2 cellular contexts compared by ENCODE assay signal in the genomic region with DNA sequence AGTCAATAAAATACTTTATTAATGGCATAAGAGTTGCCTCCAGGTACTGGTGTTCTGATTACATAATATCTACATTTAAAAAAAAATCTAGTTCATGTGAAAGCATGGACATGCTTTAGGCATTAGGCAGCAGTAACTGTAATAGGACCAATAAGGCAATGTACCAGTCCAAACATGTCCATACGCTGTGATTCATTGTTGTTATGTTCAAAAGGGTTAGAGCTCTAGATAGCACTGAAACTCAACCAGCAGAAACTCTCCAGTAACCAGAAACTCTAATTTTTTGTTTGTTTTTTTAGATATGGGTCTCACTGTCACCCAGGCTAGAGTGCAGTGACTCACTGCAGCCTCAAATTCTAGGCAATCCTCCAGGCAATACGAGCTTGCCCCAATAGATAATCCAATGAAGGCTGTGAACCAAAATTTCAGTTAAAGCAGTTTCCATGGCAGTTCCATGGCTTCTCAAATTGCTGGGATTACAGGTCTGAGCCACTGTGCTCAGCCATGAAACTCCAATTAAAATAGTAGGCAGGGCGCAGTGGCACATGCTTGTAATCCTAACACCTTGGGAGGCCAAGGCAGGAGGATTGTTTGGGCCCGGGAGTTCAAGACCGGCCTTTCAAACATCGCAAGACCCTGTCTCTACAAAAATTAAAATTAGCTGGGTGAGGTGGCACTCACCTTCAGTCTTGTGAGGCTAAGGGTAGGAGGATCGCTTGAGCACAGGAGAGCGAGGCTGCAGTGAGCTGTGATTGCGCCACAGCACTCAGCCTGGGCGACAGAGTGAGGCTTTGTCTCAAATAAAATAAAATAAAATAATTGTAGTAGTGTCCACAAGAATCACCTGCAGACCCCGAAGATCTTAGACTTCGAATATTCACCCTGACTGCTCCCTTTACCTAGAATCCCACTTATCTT.
A peak's percentile ranks its signal among the peaks of the same experiment; 100 is the strongest.
TF ChIP-seq lines count a peak whose summit lies in the region.

No MANE protein-coding gene starts in this region.

TF ChIP-seq in A549, 52 proteins besides CTCF, POLR2A, EP300 and RAD21:
- TF ChIP-seq CEBPB (IDR thresholded peaks at IDR 0.05) (peak in 1 of 2 experiments; percentile 40; a peak in 2 of 4 replicates), EHMT2 (IDR thresholded peaks at IDR 0.05; ENCODE audit: low read depth) (no peak), SMC3 (IDR thresholded peaks at IDR 0.05) (no peak), EHF (CRISPR knock-in tag; IDR thresholded peaks at IDR 0.05) (no peak), JUNB (IDR thresholded peaks at IDR 0.05) (0 out of 2 replicates have a peak, but pooled peaks have one; percentile 25)

TF ChIP-seq in HepG2, 621 proteins besides CTCF, POLR2A, EP300 and RAD21:
- TF ChIP-seq HNRNPK (IDR thresholded peaks at IDR 0.05; ENCODE audit: low read depth, low read length, poor library complexity, severe bottlenecking) (no peak), ZNF883 (CRISPR knock-in tag; IDR thresholded peaks at IDR 0.05; ENCODE audit: not compliant biosample characterization) (no peak), ERF (CRISPR knock-in tag; IDR thresholded peaks at IDR 0.05) (no peak), FOXJ3 (CRISPR knock-in tag; IDR thresholded peaks at IDR 0.05; ENCODE audit: borderline replicate concordance) (no peak), ZFP36L1 (CRISPR knock-in tag; IDR thresholded peaks at IDR 0.05) (no peak), ESRRA (CRISPR knock-in tag; IDR thresholded peaks at IDR 0.05; ENCODE audit: low read depth) (no peak), ZNF546 (CRISPR knock-in tag; conservative IDR thresholded peaks at IDR 0.05) (no peak), ZNF570 (CRISPR knock-in tag; IDR thresholded peaks at IDR 0.05; ENCODE audit: borderline replicate concordance) (no peak), CHD4 (IDR thresholded peaks at IDR 0.05; ENCODE audit: borderline replicate concordance, low read length) (no peak), NFKB2 (CRISPR knock-in tag; IDR thresholded peaks at IDR 0.05; ENCODE audit: borderline replicate concordance) (no peak), ZNF563 (CRISPR knock-in tag; IDR thresholded peaks at IDR 0.05) (no peak), CEBPB (IDR thresholded peaks at IDR 0.05; ENCODE audit: borderline replicate concordance, low read depth, low read length) (peak; percentile 53; the same call in 1 of the 2 replicates), ZNF674 (CRISPR knock-in tag; IDR thresholded peaks at IDR 0.05; ENCODE audit: low read depth) (no peak), CENPT (CRISPR knock-in tag; IDR thresholded peaks at IDR 0.05; ENCODE audit: low read depth) (no peak), ATF7 (IDR thresholded peaks at IDR 0.05) (no peak), ATF7 (CRISPR knock-in tag; IDR thresholded peaks at IDR 0.05) (no peak), TBX2 (CRISPR knock-in tag; IDR thresholded peaks at IDR 0.05; ENCODE audit: borderline replicate concordance) (no peak), BHLHE40 (IDR thresholded peaks at IDR 0.05; ENCODE audit: low read length) (no peak), ZNF253 (CRISPR knock-in tag; IDR thresholded peaks at IDR 0.05; ENCODE audit: borderline replicate concordance) (no peak), MATR3 (CRISPR knock-in tag; IDR thresholded peaks at IDR 0.05) (no peak), RXRA (CRISPR knock-in tag; IDR thresholded peaks at IDR 0.05) (no peak), RBM22 (optimal IDR thresholded peaks at IDR 0.05; ENCODE audit: low read length) (no peak), ZNF558 (CRISPR knock-in tag; IDR thresholded peaks at IDR 0.05; ENCODE audit: borderline replicate concordance) (no peak), ARHGAP35 (CRISPR knock-in tag; IDR thresholded peaks at IDR 0.05; ENCODE audit: borderline replicate concordance) (no peak), ZNF616 (CRISPR knock-in tag; IDR thresholded peaks at IDR 0.05; ENCODE audit: low read depth) (no peak), TOE1 (CRISPR knock-in tag; IDR thresholded peaks at IDR 0.05) (no peak), FOSL2 (CRISPR knock-in tag; IDR thresholded peaks at IDR 0.05) (peak; percentile 46; the same call in 1 of the 2 replicates), PAF1 (CRISPR knock-in tag; IDR thresholded peaks at IDR 0.05) (no peak), SKI (IDR thresholded peaks at IDR 0.05; ENCODE audit: partially characterized antibody) (no peak), ZNF768 (CRISPR knock-in tag; IDR thresholded peaks at IDR 0.05) (peak; percentile 83), ZNF432 (CRISPR knock-in tag; IDR thresholded peaks at IDR 0.05; ENCODE audit: borderline replicate concordance) (no peak), NFIC (IDR thresholded peaks at IDR 0.05; ENCODE audit: low read length) (no peak), PHF20 (CRISPR knock-in tag; IDR thresholded peaks at IDR 0.05) (no peak)
- TF ChIP-seq, protein P1, sequence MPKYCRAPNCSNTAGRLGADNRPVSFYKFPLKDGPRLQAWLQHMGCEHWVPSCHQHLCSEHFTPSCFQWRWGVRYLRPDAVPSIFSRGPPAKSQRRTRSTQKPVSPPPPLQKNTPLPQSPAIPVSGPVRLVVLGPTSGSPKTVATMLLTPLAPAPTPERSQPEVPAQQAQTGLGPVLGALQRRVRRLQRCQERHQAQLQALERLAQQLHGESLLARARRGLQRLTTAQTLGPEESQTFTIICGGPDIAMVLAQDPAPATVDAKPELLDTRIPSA (CRISPR knock-in tag; IDR thresholded peaks at IDR 0.05; ENCODE audit: borderline replicate concordance) = no peak
- TF ChIP-seq, protein P2, sequence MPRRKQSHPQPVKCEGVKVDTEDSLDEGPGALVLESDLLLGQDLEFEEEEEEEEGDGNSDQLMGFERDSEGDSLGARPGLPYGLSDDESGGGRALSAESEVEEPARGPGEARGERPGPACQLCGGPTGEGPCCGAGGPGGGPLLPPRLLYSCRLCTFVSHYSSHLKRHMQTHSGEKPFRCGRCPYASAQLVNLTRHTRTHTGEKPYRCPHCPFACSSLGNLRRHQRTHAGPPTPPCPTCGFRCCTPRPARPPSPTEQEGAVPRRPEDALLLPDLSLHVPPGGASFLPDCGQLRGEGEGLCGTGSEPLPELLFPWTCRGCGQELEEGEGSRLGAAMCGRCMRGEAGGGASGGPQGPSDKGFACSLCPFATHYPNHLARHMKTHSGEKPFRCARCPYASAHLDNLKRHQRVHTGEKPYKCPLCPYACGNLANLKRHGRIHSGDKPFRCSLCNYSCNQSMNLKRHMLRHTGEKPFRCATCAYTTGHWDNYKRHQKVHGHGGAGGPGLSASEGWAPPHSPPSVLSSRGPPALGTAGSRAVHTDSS (CRISPR knock-in tag; conservative IDR thresholded peaks at IDR 0.05) = no peak
- TF ChIP-seq, protein P3, sequence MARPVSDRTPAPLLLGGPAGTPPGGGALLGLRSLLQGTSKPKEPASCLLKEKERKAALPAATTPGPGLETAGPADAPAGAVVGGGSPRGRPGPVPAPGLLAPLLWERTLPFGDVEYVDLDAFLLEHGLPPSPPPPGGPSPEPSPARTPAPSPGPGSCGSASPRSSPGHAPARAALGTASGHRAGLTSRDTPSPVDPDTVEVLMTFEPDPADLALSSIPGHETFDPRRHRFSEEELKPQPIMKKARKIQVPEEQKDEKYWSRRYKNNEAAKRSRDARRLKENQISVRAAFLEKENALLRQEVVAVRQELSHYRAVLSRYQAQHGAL (CRISPR knock-in tag; IDR thresholded peaks at IDR 0.05; ENCODE audit: not compliant biosample characterization) = no peak
- TF ChIP-seq, protein P4, sequence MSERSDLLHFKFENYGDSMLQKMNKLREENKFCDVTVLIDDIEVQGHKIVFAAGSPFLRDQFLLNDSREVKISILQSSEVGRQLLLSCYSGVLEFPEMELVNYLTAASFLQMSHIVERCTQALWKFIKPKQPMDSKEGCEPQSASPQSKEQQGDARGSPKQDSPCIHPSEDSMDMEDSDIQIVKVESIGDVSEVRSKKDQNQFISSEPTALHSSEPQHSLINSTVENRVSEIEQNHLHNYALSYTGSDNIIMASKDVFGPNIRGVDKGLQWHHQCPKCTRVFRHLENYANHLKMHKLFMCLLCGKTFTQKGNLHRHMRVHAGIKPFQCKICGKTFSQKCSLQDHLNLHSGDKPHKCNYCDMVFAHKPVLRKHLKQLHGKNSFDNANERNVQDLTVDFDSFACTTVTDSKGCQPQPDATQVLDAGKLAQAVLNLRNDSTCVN (CRISPR knock-in tag; IDR thresholded peaks at IDR 0.05; ENCODE audit: borderline replicate concordance) = peak; percentile 95
- TF ChIP-seq, protein P5, sequence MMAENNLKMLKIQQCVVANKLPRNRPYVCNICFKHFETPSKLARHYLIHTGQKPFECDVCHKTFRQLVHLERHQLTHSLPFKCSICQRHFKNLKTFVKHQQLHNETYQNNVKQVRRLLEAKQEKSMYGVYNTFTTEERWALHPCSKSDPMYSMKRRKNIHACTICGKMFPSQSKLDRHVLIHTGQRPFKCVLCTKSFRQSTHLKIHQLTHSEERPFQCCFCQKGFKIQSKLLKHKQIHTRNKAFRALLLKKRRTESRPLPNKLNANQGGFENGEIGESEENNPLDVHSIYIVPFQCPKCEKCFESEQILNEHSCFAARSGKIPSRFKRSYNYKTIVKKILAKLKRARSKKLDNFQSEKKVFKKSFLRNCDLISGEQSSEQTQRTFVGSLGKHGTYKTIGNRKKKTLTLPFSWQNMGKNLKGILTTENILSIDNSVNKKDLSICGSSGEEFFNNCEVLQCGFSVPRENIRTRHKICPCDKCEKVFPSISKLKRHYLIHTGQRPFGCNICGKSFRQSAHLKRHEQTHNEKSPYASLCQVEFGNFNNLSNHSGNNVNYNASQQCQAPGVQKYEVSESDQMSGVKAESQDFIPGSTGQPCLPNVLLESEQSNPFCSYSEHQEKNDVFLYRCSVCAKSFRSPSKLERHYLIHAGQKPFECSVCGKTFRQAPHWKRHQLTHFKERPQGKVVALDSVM (CRISPR knock-in tag; IDR thresholded peaks at IDR 0.05) = peak; percentile 75; the same call in 1 of the 2 replicates
- TF ChIP-seq, protein P6, sequence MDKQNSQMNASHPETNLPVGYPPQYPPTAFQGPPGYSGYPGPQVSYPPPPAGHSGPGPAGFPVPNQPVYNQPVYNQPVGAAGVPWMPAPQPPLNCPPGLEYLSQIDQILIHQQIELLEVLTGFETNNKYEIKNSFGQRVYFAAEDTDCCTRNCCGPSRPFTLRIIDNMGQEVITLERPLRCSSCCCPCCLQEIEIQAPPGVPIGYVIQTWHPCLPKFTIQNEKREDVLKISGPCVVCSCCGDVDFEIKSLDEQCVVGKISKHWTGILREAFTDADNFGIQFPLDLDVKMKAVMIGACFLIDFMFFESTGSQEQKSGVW (CRISPR knock-in tag; IDR thresholded peaks at IDR 0.05; ENCODE audit: borderline replicate concordance) = no peak
- TF ChIP-seq, protein P7, sequence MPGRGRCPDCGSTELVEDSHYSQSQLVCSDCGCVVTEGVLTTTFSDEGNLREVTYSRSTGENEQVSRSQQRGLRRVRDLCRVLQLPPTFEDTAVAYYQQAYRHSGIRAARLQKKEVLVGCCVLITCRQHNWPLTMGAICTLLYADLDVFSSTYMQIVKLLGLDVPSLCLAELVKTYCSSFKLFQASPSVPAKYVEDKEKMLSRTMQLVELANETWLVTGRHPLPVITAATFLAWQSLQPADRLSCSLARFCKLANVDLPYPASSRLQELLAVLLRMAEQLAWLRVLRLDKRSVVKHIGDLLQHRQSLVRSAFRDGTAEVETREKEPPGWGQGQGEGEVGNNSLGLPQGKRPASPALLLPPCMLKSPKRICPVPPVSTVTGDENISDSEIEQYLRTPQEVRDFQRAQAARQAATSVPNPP (CRISPR knock-in tag; IDR thresholded peaks at IDR 0.05) = no peak
- TF ChIP-seq, protein P8, sequence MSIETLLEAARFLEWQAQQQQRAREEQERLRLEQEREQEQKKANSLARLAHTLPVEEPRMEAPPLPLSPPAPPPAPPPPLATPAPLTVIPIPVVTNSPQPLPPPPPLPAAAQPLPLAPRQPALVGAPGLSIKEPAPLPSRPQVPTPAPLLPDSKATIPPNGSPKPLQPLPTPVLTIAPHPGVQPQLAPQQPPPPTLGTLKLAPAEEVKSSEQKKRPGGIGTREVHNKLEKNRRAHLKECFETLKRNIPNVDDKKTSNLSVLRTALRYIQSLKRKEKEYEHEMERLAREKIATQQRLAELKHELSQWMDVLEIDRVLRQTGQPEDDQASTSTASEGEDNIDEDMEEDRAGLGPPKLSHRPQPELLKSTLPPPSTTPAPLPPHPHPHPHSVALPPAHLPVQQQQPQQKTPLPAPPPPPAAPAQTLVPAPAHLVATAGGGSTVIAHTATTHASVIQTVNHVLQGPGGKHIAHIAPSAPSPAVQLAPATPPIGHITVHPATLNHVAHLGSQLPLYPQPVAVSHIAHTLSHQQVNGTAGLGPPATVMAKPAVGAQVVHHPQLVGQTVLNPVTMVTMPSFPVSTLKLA (IDR thresholded peaks at IDR 0.05) = no peak
- TF ChIP-seq, protein P9, sequence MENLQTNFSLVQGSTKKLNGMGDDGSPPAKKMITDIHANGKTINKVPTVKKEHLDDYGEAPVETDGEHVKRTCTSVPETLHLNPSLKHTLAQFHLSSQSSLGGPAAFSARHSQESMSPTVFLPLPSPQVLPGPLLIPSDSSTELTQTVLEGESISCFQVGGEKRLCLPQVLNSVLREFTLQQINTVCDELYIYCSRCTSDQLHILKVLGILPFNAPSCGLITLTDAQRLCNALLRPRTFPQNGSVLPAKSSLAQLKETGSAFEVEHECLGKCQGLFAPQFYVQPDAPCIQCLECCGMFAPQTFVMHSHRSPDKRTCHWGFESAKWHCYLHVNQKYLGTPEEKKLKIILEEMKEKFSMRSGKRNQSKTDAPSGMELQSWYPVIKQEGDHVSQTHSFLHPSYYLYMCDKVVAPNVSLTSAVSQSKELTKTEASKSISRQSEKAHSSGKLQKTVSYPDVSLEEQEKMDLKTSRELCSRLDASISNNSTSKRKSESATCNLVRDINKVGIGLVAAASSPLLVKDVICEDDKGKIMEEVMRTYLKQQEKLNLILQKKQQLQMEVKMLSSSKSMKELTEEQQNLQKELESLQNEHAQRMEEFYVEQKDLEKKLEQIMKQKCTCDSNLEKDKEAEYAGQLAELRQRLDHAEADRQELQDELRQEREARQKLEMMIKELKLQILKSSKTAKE (CRISPR knock-in tag; IDR thresholded peaks at IDR 0.05; ENCODE audit: borderline replicate concordance) = no peak
- TF ChIP-seq, protein P10, sequence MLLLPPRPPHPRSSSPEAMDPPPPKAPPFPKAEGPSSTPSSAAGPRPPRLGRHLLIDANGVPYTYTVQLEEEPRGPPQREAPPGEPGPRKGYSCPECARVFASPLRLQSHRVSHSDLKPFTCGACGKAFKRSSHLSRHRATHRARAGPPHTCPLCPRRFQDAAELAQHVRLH (CRISPR knock-in tag; IDR thresholded peaks at IDR 0.05; ENCODE audit: borderline replicate concordance, low read depth) = no peak
- TF ChIP-seq, protein P11, sequence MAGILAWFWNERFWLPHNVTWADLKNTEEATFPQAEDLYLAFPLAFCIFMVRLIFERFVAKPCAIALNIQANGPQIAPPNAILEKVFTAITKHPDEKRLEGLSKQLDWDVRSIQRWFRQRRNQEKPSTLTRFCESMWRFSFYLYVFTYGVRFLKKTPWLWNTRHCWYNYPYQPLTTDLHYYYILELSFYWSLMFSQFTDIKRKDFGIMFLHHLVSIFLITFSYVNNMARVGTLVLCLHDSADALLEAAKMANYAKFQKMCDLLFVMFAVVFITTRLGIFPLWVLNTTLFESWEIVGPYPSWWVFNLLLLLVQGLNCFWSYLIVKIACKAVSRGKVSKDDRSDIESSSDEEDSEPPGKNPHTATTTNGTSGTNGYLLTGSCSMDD (CRISPR knock-in tag; IDR thresholded peaks at IDR 0.05) = no peak
